Comparison of ENCODE assay signal across 10 cellular contexts in the genomic region with DNA sequence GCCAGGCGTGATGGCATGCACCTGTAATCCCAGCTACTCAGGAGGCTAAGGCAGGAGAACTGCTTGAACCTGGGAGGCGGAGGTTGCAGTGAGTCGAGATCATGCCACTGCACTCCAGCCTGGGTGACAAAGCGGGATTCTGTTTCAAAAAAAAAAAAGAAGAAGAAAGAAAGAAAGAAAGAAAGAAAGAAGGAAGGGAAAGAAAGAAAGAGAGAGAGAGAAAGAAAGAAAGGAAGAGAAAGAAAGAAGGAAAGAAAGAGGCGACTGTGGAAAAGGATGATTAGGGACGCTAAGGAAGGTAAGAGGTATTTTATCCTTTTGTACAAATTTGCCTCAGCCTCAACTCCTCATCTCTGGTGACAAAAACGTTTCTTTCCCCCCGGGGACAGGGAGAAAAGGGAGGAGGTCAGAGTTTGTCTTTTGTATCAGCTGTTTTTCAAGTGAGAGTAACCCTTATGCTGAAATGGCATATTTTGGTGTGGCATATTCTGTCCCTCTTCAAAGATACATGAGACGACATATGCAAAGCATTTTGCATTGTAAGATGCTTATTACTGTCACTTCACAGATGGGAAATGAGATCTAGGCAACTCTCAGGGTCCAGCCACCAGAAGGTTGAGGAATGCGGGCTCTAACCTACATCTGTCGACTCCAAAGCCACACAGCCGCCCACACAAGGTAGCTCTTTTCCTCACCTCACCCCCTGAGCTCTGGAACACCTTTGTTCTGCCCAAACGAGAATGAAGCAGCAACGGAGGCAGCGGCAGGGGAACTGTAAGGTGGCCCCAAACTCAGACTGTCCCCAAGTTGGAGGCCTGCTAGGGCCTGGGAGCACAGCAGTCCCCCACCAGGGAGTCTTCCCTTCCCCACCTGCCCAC. TPM values are rescaled to one million over a fixed set of nuclear protein-coding genes. Genes with fewer than 3 reads are reported as not detected.
DNase-seq lines count a peak whose midpoint lies in the region; ATAC-seq, FAIRE-seq and TF ChIP-seq lines count a peak whose summit lies in the region.
"Had no signal": no experiment of that assay in that cellular context is flagged by ENCODE, and none has a peak within 500 bp of the region (broad histone marks: within the 10 kb centered on the region; RNA-seq: fewer than 3 reads in every experiment).

No MANE protein-coding gene starts in this region.

- no peak overlapping the region for H3K9ac ChIP-seq in keratinocyte (ENCODE audit: control insufficient read depth, extremely low read depth, insufficient read depth, low read length)

- no peaks in the 10 kb centered on the region for H3K9me3 Mint-ChIP-seq in activated CD8-positive, alpha-beta memory T cell treated with anti-CD3 and anti-CD28 coated beads, Interleukin-2, amount 10 ng/mL, durations not matched to agents 7 days and 5 days (ENCODE audit: low read depth)
- H3K9me3 Mint-ChIP-seq in T-cell = no peaks in the 10 kb centered on the region
- H3K9me3 Mint-ChIP-seq: activated naive CD4-positive, alpha-beta T cell treated with anti-CD3 and anti-CD28 coated beads, Interleukin-2, amount 50 U/mL, for 24 hours had no signal

- dilution Hi-C loops in keratinocyte (cut with MboI; ENCODE audit: extremely low pct_ligation_motif_present, low sequenced_read_pairs) = no loop called here

- H3K27ac ChIP-seq in keratinocyte (ENCODE audit: control insufficient read depth, insufficient read depth, low read length) (peak overlapping the region; percentile 53), tibial nerve (peak overlapping the region in 3 of 4 donors; percentile 65 to 82 (median 69))

- H3K27me3 Mint-ChIP-seq in activated CD8-positive, alpha-beta memory T cell treated with anti-CD3 and anti-CD28 coated beads, Interleukin-2, amount 10 ng/mL, durations not matched to agents 7 days and 5 days = peaks cover 25% of the 10 kb centered on the region
- H3K27me3 Mint-ChIP-seq in T-cell = no peaks in the 10 kb centered on the region
- H3K27me3 Mint-ChIP-seq: activated naive CD4-positive, alpha-beta T cell treated with anti-CD3 and anti-CD28 coated beads, Interleukin-2, amount 50 U/mL, for 24 hours had no signal

- no peak for TF ChIP-seq CTCF in keratinocyte (optimal IDR thresholded peaks at IDR 0.05 in 1 of 3, IDR thresholded peaks at IDR 0.05 in 1 of 3, conservative IDR thresholded peaks at IDR 0.05 in 1 of 3; ENCODE audit: extremely low read depth in 1 of 3, insufficient read depth in 2 of 3, low read length in 3 of 3)
- no peak for TF ChIP-seq CTCF in tibial nerve (IDR thresholded peaks at IDR 0.05)

- no peak for DNase-seq in activated CD8-positive, alpha-beta memory T cell treated with anti-CD3 and anti-CD28 coated beads, Interleukin-2, amount 10 ng/mL, durations not matched to agents 7 days and 5 days
- DNase-seq in activated CD8-positive, alpha-beta memory T cell treated with anti-CD3 and anti-CD28 coated beads, Interleukin-2, amount 50 U/mL, for 48 hours = no peak
- no peak for DNase-seq in T-cell
- DNase-seq in keratinocyte (ENCODE audit: low read depth, low spot score) = no peak
- DNase-seq in tibial nerve (ENCODE audit: low spot score in 2 of 2) = no peak
- no peak for DNase-seq in NCI-H2107 (lab: John Stamatoyannopoulos, UW)

- CTCF ChIA-PET in activated CD8-positive, alpha-beta memory T cell treated with anti-CD3 and anti-CD28 coated beads, Interleukin-2, amount 10 ng/mL, durations not matched to agents 7 days and 5 days (lab: Charles Lee) = interaction anchor here (1.9 to 22.0 kb wide), 3 partner anchors 8 to 202 kb away, joined by 5 to 1096 read pairs (median 123); a partner anchor contains a TSS
- CTCF ChIA-PET in T-cell (lab: Charles Lee) = interaction anchor here (0.5 to 5.7 kb wide), 10 partner anchors 8 to 101 kb away, joined by 3 to 60 read pairs (median 4); a partner anchor contains a TSS

- no peak overlapping the region for H2AFZ ChIP-seq in keratinocyte (ENCODE audit: control insufficient read depth, low read length)

- H3K4me2 ChIP-seq in keratinocyte (ENCODE audit: control insufficient read depth, extremely low read depth, insufficient read depth, low read depth, low read length) = no peak overlapping the region

- no peak for TF ChIP-seq EP300 in tibial nerve (IDR thresholded peaks at IDR 0.05)

- H3K4me3 ChIP-seq in keratinocyte (ENCODE audit: control insufficient read depth in 2 of 3, extremely low read depth in 1 of 3, insufficient read depth in 2 of 3, low read depth in 1 of 3, low read length in 3 of 3) (no peak overlapping the region), tibial nerve (no peak overlapping the region)

- 78 to 79% methylated on average over 15 of the region's 15 CpGs for WGBS in tibial nerve, 2 donors

- no peak for TF ChIP-seq POLR2A in tibial nerve (IDR thresholded peaks at IDR 0.05)

- FAIRE-seq in keratinocyte (lab: Jason Lieb, UNC) = no peak
- FAIRE-seq: TTC549 had no signal

- no peak overlapping the region for H3K4me3 Mint-ChIP-seq in activated CD8-positive, alpha-beta memory T cell treated with anti-CD3 and anti-CD28 coated beads, Interleukin-2, amount 10 ng/mL, durations not matched to agents 7 days and 5 days
- peak overlapping the region; percentile 34 to 90 (median 41) for H3K4me3 Mint-ChIP-seq in T-cell
- H3K4me3 Mint-ChIP-seq: activated naive CD4-positive, alpha-beta T cell treated with anti-CD3 and anti-CD28 coated beads, Interleukin-2, amount 50 U/mL, for 24 hours had no signal

- H3K9me3 ChIP-seq in keratinocyte (ENCODE audit: control insufficient read depth, low read depth, low read length) (no peaks in the 10 kb centered on the region), tibial nerve (no peaks in the 10 kb centered on the region)

- peaks cover 73% of the 10 kb centered on the region for H3K4me1 ChIP-seq in keratinocyte (ENCODE audit: control insufficient read depth, extremely low read depth, insufficient read depth, low read length)
- H3K4me1 ChIP-seq in tibial nerve = peaks cover 0 to 44% (median 30%) of the 10 kb centered on the region in 4 donors

- no peak for ATAC-seq in activated CD8-positive, alpha-beta memory T cell treated with anti-CD3 and anti-CD28 coated beads, Interleukin-2, amount 10 ng/mL, durations not matched to agents 7 days and 5 days
- ATAC-seq in T-cell (replicated peaks in 1 of 4) (no peak), HG02885 (IDR thresholded peaks at IDR 0.05; ENCODE audit: poor library complexity, unreplicated experiment) (no peak), HG02970 (IDR thresholded peaks at IDR 0.05; ENCODE audit: low FRiP score, unreplicated experiment) (no peak)

- H4K20me1 ChIP-seq in keratinocyte (ENCODE audit: control insufficient read depth, extremely low read depth, insufficient read depth, low read length) = no peaks in the 10 kb centered on the region

- H3K36me3 ChIP-seq in keratinocyte (ENCODE audit: control insufficient read depth in 2 of 2, extremely low read depth in 1 of 2, insufficient read depth in 2 of 2, low read length in 2 of 2) (no peaks in the 10 kb centered on the region), tibial nerve (no peaks in the 10 kb centered on the region)

- no peaks in the 10 kb centered on the region for H3K79me2 ChIP-seq in keratinocyte (ENCODE audit: control insufficient read depth, insufficient read depth, low read length)

- peak overlapping the region; percentile 87 for H3K27ac Mint-ChIP-seq in activated CD8-positive, alpha-beta memory T cell treated with anti-CD3 and anti-CD28 coated beads, Interleukin-2, amount 10 ng/mL, durations not matched to agents 7 days and 5 days
- peak overlapping the region; percentile 94 to 95 for H3K27ac Mint-ChIP-seq in T-cell

- POLR2A ChIA-PET in T-cell (lab: Charles Lee) = interaction anchor here in 1 of 2 donors (0.9 kb wide), 1 partner anchor 39 kb away, joined by 4 read pairs; no protein-coding TSS in a partner anchor

- H3K9me1 ChIP-seq in keratinocyte (ENCODE audit: control insufficient read depth, extremely low read depth, insufficient read depth, low read length) = no peaks in the 10 kb centered on the region

- H3K36me3 Mint-ChIP-seq in activated CD8-positive, alpha-beta memory T cell treated with anti-CD3 and anti-CD28 coated beads, Interleukin-2, amount 10 ng/mL, durations not matched to agents 7 days and 5 days = peaks cover 1% of the 10 kb centered on the region
- no peaks in the 10 kb centered on the region for H3K36me3 Mint-ChIP-seq in T-cell
- H3K36me3 Mint-ChIP-seq: activated naive CD4-positive, alpha-beta T cell treated with anti-CD3 and anti-CD28 coated beads, Interleukin-2, amount 50 U/mL, for 24 hours had no signal

- H3K27me3 ChIP-seq in keratinocyte (ENCODE audit: control insufficient read depth, extremely low read depth, insufficient read depth, low read length) = no peaks in the 10 kb centered on the region
- H3K27me3 ChIP-seq in tibial nerve = no peaks in the 10 kb centered on the region

- peaks cover 73% of the 10 kb centered on the region for H3K4me1 Mint-ChIP-seq in activated CD8-positive, alpha-beta memory T cell treated with anti-CD3 and anti-CD28 coated beads, Interleukin-2, amount 10 ng/mL, durations not matched to agents 7 days and 5 days
- H3K4me1 Mint-ChIP-seq in T-cell = peaks cover 86 to 92% (median 88%) of the 10 kb centered on the region in 3 donors

RNA-seq across cellular contexts. Expression of a gene that starts 38.0 kb away (rescaled TPM):
- 1 to 10 TPM; 1.9 to 6.0 TPM for total RNA-seq in activated CD8-positive, alpha-beta memory T cell treated with anti-CD3 and anti-CD28 coated beads, Interleukin-2, amount 10 ng/mL, durations not matched to agents 7 days and 5 days
- total RNA-seq in T-cell = 10 to 100 TPM; 15.0 to 38.7 (median 32.7) TPM
- polyA plus RNA-seq in keratinocyte = 2.8 to 5.9 TPM (median 3.9 TPM) in 3 replicates
- 2.9 TPM for polyA plus RNA-seq in keratinocyte (2011; ENCODE audit: low read depth)
- 3.0 TPM in 2 replicates for polyA plus RNA-seq in keratinocyte (2011; cell fraction: cytosol; rRNA removed)
- 7.9 and 8.2 TPM in 2 replicates for polyA plus RNA-seq in keratinocyte (2011; cell fraction: nucleus; rRNA removed)
- 5.4 and 7.6 TPM in 2 replicates for polyA plus RNA-seq in keratinocyte (2012; ENCODE audit: low replicate concordance)
- 4.1 to 8.7 TPM (median 4.3 TPM) in 3 replicates for polyA minus RNA-seq in keratinocyte
- polyA minus RNA-seq in keratinocyte (2011; cell fraction: cytosol; rRNA and poly(A)+ RNA removed) = 5.8 TPM
- 9.7 and 12.9 TPM in 2 replicates for polyA minus RNA-seq in keratinocyte (2011; cell fraction: nucleus; rRNA and poly(A)+ RNA removed)
- total RNA-seq in tibial nerve = 1 to 10 TPM in 3 of 4 donors, under 1 TPM in 1; 0.60 to 5.3 (median 2.7) TPM

RNA-seq across cellular contexts. Expression of a gene that starts 55.8 kb away (rescaled TPM):
- total RNA-seq in activated CD8-positive, alpha-beta memory T cell treated with anti-CD3 and anti-CD28 coated beads, Interleukin-2, amount 10 ng/mL, durations not matched to agents 7 days and 5 days = 1 to 10 TPM; 2.6 to 5.3 TPM
- 1 to 10 TPM; 1.0 to 3.3 (median 1.8) TPM for total RNA-seq in T-cell
- polyA plus RNA-seq in keratinocyte = 0.60 to 1.8 TPM (median 0.83 TPM) in 3 replicates
- polyA plus RNA-seq in keratinocyte (2011; ENCODE audit: low read depth) = 0.27 TPM
- 0.69 and 1.4 TPM in 2 replicates for polyA plus RNA-seq in keratinocyte (2011; cell fraction: cytosol; rRNA removed)
- 1.3 and 1.7 TPM in 2 replicates for polyA plus RNA-seq in keratinocyte (2011; cell fraction: nucleus; rRNA removed)
- 0.17 and 0.79 TPM in 2 replicates for polyA plus RNA-seq in keratinocyte (2012; ENCODE audit: low replicate concordance)
- 1.2 to 2.4 TPM (median 2.4 TPM) in 3 replicates for polyA minus RNA-seq in keratinocyte
- polyA minus RNA-seq in keratinocyte (2011; cell fraction: cytosol; rRNA and poly(A)+ RNA removed) = 3.1 TPM
- 0.95 and 1.6 TPM in 2 replicates for polyA minus RNA-seq in keratinocyte (2011; cell fraction: nucleus; rRNA and poly(A)+ RNA removed)
- 1 to 10 TPM; 2.4 to 4.8 (median 2.7) TPM for total RNA-seq in tibial nerve
